Comparison of ENCODE assay signal across 8 cellular contexts in the genomic region with DNA sequence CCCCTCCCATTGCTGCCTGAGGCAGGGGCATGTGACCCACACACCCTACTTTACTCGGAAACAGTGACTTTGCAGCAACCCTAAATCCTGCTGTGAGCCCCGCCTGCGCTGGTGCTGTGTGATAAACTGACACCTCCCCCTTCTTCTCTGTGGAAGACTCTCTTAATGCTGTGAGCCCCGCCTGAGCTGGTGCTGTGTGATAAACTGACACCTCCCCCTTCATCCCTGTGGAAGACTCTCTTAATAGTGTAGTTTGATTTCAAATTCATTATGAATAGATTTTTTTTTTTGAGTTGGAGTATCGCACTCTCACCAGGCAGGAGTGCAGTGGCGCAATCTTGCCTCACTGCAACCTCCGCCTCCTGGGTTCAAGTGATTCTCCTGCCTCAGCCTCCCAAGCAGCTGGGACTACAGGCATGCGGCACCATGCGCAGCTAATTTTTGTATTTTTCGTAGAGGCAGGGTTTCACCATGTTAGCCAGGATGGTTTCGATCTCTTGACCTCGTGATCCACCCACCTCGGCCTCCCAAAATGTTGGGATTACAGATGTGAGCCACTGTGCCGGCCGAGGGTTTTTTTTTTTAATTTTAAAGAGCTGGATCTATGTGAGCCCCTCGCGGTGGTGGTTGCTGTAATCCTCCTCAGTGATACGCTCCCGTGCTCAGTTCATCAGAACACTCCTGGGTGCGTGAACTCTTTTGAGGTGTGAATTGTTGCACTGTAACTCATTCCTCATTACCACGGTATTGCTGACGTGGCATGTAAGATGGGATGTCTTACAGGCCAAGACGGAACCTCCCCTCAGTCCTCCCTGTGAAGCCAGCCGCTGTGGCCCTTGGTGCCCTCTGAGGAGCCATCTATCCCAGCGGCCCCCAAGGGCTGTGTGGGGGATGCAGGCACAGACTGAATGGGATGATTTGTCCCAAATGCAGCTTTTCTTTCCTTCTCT.
A peak's percentile ranks its signal among the peaks of the same experiment; 100 is the strongest.
DNase-seq lines count a peak whose midpoint lies in the region; ATAC-seq and TF ChIP-seq lines count a peak whose summit lies in the region.

No MANE protein-coding gene starts in this region.

- H3K27ac Mint-ChIP-seq in WTC11, result peak overlapping the region; percentile 29; the same call in 1 of the 2 replicates
- no peak overlapping the region for H3K27ac Mint-ChIP-seq in central memory CD8-positive, alpha-beta T cell (ENCODE audit: low read depth)

- DNase-seq in WTC11 (ENCODE audit: low spot score), result no peak
- DNase-seq in central memory CD8-positive, alpha-beta T cell (ENCODE audit: low spot score in 2 of 2), result no peak
- DNase-seq in stimulated activated CD4-positive, alpha-beta T cell treated with anti-CD3 and anti-CD28 coated beads, Interleukin-4, amount 100 ng/mL, for 4 hours, result peak; percentile 38 to 74
- no peak for DNase-seq in NOMO-1 treated with DMSO at 0.1 percent for 48 hours (lab: John Stamatoyannopoulos, UW; ENCODE audit: unreplicated experiment)
- no peak for DNase-seq in tibial nerve (ENCODE audit: low spot score in 2 of 2)

- no peaks in the 10 kb centered on the region for H3K27me3 ChIP-seq in tibial nerve

- H3K9me3 Mint-ChIP-seq in WTC11, result no peaks in the 10 kb centered on the region
- H3K9me3 Mint-ChIP-seq in central memory CD8-positive, alpha-beta T cell, result no peaks in the 10 kb centered on the region

- H3K27me3 Mint-ChIP-seq in WTC11 (ENCODE audit: low read depth), result no peaks in the 10 kb centered on the region
- H3K27me3 Mint-ChIP-seq in central memory CD8-positive, alpha-beta T cell, result no peaks in the 10 kb centered on the region

- H3K4me1 Mint-ChIP-seq in WTC11, result peaks cover 49% of the 10 kb centered on the region
- H3K4me1 Mint-ChIP-seq in central memory CD8-positive, alpha-beta T cell, result peaks cover 74% of the 10 kb centered on the region

- TF ChIP-seq CTCF in WTC11 (IDR thresholded peaks at IDR 0.05) (no peak), tibial nerve (IDR thresholded peaks at IDR 0.05) (no peak)

- CTCF ChIA-PET in WTC11 (lab: Charles Lee), result interaction anchor here (1.5 kb wide), 1 partner anchor 154 kb away, joined by 4 read pairs; no protein-coding TSS in a partner anchor

- POLR2A ChIA-PET in WTC11 (lab: Charles Lee), result no interaction called here

- H3K4me1 ChIP-seq in tibial nerve, result peaks cover 0 to 89% (median 28%) of the 10 kb centered on the region in 4 donors

- H3K9me3 ChIP-seq in tibial nerve, result no peaks in the 10 kb centered on the region

- ATAC-seq in HG03354 (IDR thresholded peaks at IDR 0.05; ENCODE audit: poor library complexity, severe bottlenecking, unreplicated experiment) (peak; percentile 19), WTC11 (peak; percentile 80), HG02623 (IDR thresholded peaks at IDR 0.05; ENCODE audit: unreplicated experiment) (no peak), HG03159 (IDR thresholded peaks at IDR 0.05; ENCODE audit: unreplicated experiment) (no peak)
- ATAC-seq in central memory CD8-positive, alpha-beta T cell (replicated peaks; ENCODE audit: extremely low read depth, poor library complexity, severe bottlenecking), result peak; percentile 48

- no peak for TF ChIP-seq POLR2A in tibial nerve (IDR thresholded peaks at IDR 0.05)

- no peak for TF ChIP-seq EP300 in tibial nerve (IDR thresholded peaks at IDR 0.05)

- 82 to 86% methylated on average over 22 to 25 of the region's 25 CpGs for WGBS in tibial nerve, 2 donors

- no peaks in the 10 kb centered on the region for H3K36me3 Mint-ChIP-seq in WTC11
- peaks cover under 1% of the 10 kb centered on the region for H3K36me3 Mint-ChIP-seq in central memory CD8-positive, alpha-beta T cell (ENCODE audit: insufficient read depth)

- no peak overlapping the region for H3K4me3 Mint-ChIP-seq in WTC11
- H3K4me3 Mint-ChIP-seq in central memory CD8-positive, alpha-beta T cell, result peak overlapping the region; percentile 6

- no peak overlapping the region for H3K4me3 ChIP-seq in tibial nerve

- H3K27ac ChIP-seq in tibial nerve, result peak overlapping the region in 2 of 4 donors; percentile 62 to 71

- H3K36me3 ChIP-seq in tibial nerve, result no peaks in the 10 kb centered on the region

TF ChIP-seq in WTC11, 78 proteins besides CTCF, POLR2A, EP300 and RAD21:
- TF ChIP-seq PRRX2 (CRISPR knock-in tag; IDR thresholded peaks at IDR 0.05) (no peak), NR1H2 (CRISPR knock-in tag; IDR thresholded peaks at IDR 0.05) (no peak), RORB (CRISPR knock-in tag; IDR thresholded peaks at IDR 0.05) (no peak), ESRRA (CRISPR knock-in tag; IDR thresholded peaks at IDR 0.05; ENCODE audit: borderline replicate concordance) (no peak), GRHL2 (CRISPR knock-in tag; IDR thresholded peaks at IDR 0.05; ENCODE audit: insufficient replicate concordance, severe bottlenecking) (no peak), FOXP1 (CRISPR knock-in tag; IDR thresholded peaks at IDR 0.05; ENCODE audit: borderline replicate concordance) (no peak)
- TF ChIP-seq, protein P1, sequence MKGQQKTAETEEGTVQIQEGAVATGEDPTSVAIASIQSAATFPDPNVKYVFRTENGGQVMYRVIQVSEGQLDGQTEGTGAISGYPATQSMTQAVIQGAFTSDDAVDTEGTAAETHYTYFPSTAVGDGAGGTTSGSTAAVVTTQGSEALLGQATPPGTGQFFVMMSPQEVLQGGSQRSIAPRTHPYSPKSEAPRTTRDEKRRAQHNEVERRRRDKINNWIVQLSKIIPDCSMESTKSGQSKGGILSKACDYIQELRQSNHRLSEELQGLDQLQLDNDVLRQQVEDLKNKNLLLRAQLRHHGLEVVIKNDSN (CRISPR knock-in tag; IDR thresholded peaks at IDR 0.05), result peak; percentile 60; the same call in 1 of the 2 replicates
- TF ChIP-seq, protein P2, sequence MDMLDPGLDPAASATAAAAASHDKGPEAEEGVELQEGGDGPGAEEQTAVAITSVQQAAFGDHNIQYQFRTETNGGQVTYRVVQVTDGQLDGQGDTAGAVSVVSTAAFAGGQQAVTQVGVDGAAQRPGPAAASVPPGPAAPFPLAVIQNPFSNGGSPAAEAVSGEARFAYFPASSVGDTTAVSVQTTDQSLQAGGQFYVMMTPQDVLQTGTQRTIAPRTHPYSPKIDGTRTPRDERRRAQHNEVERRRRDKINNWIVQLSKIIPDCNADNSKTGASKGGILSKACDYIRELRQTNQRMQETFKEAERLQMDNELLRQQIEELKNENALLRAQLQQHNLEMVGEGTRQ (CRISPR knock-in tag; IDR thresholded peaks at IDR 0.05), result peak; percentile 77
- TF ChIP-seq, protein P3, sequence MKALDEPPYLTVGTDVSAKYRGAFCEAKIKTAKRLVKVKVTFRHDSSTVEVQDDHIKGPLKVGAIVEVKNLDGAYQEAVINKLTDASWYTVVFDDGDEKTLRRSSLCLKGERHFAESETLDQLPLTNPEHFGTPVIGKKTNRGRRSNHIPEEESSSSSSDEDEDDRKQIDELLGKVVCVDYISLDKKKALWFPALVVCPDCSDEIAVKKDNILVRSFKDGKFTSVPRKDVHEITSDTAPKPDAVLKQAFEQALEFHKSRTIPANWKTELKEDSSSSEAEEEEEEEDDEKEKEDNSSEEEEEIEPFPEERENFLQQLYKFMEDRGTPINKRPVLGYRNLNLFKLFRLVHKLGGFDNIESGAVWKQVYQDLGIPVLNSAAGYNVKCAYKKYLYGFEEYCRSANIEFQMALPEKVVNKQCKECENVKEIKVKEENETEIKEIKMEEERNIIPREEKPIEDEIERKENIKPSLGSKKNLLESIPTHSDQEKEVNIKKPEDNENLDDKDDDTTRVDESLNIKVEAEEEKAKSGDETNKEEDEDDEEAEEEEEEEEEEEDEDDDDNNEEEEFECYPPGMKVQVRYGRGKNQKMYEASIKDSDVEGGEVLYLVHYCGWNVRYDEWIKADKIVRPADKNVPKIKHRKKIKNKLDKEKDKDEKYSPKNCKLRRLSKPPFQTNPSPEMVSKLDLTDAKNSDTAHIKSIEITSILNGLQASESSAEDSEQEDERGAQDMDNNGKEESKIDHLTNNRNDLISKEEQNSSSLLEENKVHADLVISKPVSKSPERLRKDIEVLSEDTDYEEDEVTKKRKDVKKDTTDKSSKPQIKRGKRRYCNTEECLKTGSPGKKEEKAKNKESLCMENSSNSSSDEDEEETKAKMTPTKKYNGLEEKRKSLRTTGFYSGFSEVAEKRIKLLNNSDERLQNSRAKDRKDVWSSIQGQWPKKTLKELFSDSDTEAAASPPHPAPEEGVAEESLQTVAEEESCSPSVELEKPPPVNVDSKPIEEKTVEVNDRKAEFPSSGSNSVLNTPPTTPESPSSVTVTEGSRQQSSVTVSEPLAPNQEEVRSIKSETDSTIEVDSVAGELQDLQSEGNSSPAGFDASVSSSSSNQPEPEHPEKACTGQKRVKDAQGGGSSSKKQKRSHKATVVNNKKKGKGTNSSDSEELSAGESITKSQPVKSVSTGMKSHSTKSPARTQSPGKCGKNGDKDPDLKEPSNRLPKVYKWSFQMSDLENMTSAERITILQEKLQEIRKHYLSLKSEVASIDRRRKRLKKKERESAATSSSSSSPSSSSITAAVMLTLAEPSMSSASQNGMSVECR (CRISPR knock-in tag; IDR thresholded peaks at IDR 0.05; ENCODE audit: borderline replicate concordance), result no peak
TF ChIP-seq in WTC11: peak in this region for 2.

Comparison
In these comparisons a context has a peak if more than half of its experiments do, and no peak if none do; other contexts are left out.
1. ATAC-seq: peak in HG03354 (single experiment), WTC11 (single experiment) and central memory CD8-positive, alpha-beta T cell (single experiment); none in HG02623 (single experiment) and HG03159 (single experiment).
2. DNase-seq: peak in stimulated activated CD4-positive, alpha-beta T cell treated with anti-CD3 and anti-CD28 coated beads, Interleukin-4, amount 100 ng/mL, for 4 hours (2 of 2); none in WTC11 (single experiment), central memory CD8-positive, alpha-beta T cell (0 of 2), NOMO-1 treated with DMSO at 0.1 percent for 48 hours (single experiment) and tibial nerve (0 of 2).